Comparison of ENCODE assay signal across 9 cellular contexts in the genomic region with DNA sequence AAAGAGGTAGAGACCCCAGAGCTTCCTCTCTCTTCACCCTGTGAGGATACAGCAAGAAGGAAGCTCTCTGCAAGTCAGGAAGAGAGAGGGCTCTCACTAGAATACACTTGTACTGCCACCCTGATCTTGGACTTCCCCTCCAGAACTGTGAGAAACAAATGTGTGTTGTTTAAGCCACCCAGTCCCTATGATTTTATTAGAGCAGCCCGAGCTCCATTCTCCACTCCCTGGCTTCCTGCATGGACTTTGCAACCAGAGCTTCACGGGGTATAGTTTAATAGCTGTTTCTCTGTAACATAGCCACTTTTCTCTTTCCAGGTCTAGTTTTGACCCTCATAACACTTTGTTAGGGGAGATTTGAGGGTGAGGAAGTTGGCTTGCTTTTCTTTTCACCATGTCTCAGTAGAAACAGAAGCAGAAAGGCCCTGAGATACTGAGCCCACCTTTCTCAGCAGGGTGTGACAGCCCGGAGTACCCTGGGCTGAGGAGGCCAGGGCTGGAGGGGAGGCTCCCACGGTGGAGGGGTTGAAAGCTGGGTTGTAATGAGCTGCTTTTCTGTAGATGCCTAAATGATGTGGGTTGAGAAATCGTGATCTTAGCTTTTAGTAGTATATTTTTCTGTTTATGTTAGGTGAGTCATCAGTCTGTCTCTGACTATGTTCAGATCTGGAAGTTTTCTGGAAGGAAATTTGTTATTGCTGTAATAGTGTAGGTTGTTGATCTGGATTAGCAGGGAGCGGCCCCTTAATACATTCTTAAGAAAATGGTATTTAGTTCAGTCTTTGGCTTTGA.
DNase-seq lines count a peak whose midpoint lies in the region; ATAC-seq and TF ChIP-seq lines count a peak whose summit lies in the region.
"Had no signal": no experiment of that assay in that cellular context is flagged by ENCODE, and none has a peak within 500 bp of the region (broad histone marks: within the 10 kb centered on the region; RNA-seq: fewer than 3 reads in every experiment).

No MANE protein-coding gene starts in this region.

- no peak overlapping the region for H3K27ac ChIP-seq in CD8-positive, alpha-beta T cell (ENCODE audit: low read depth, low read length)
- H3K27ac ChIP-seq in osteoblast (ENCODE audit: low read depth, low read length): peak overlapping the region; percentile 89

- H3K4me3 ChIP-seq in CD8-positive, alpha-beta T cell (ENCODE audit: low read depth, low read length): no peak overlapping the region
- H3K4me3 ChIP-seq in osteoblast (ENCODE audit: insufficient read depth, low read length): no peak overlapping the region

- H3K4me1 Mint-ChIP-seq in CD8-positive, alpha-beta T cell (ENCODE audit: low read depth): no peaks in the 10 kb centered on the region

- peak overlapping the region; percentile 59 for H2AFZ ChIP-seq in osteoblast (ENCODE audit: low read length)

- H3K79me2 ChIP-seq in osteoblast (ENCODE audit: insufficient read depth, low read length): peaks cover 11% of the 10 kb centered on the region

- intact Hi-C loops in CD8-positive, alpha-beta T cell (cut with DNase I, micrococcal nuclease): no loop called here

- H3K9me3 ChIP-seq in CD8-positive, alpha-beta T cell (ENCODE audit: low read length): no peaks in the 10 kb centered on the region
- no peaks in the 10 kb centered on the region for H3K9me3 ChIP-seq in osteoblast (ENCODE audit: low read depth, low read length)

- no peak for ATAC-seq in CD8-positive, alpha-beta T cell
- ATAC-seq in GM21528 (IDR thresholded peaks at IDR 0.05; ENCODE audit: low FRiP score, unreplicated experiment) (no peak), GM18867 (IDR thresholded peaks at IDR 0.05; ENCODE audit: unreplicated experiment) (no peak)

- H3K36me3 Mint-ChIP-seq in CD8-positive, alpha-beta T cell: peaks cover 68% of the 10 kb centered on the region

- H3K36me3 ChIP-seq in CD8-positive, alpha-beta T cell (ENCODE audit: insufficient read depth, low read length): no peaks in the 10 kb centered on the region
- H3K36me3 ChIP-seq in osteoblast (ENCODE audit: insufficient read depth, low read length): no peaks in the 10 kb centered on the region

- peak overlapping the region; percentile 58 for H3K27ac Mint-ChIP-seq in CD8-positive, alpha-beta T cell

- no peak for TF ChIP-seq CTCF in CD8-positive, alpha-beta T cell (IDR thresholded peaks at IDR 0.05)
- no peak for TF ChIP-seq CTCF in osteoblast (IDR thresholded peaks at IDR 0.05; ENCODE audit: extremely low read depth, low read depth, low read length)

- POLR2A ChIA-PET in CD8-positive, alpha-beta T cell (lab: Charles Lee): no interaction called here

- no peaks in the 10 kb centered on the region for H3K4me1 ChIP-seq in CD8-positive, alpha-beta T cell (ENCODE audit: insufficient read depth, low read length)
- H3K4me1 ChIP-seq in osteoblast (ENCODE audit: insufficient read depth, low read length): peaks cover 53% of the 10 kb centered on the region

- no peaks in the 10 kb centered on the region for H4K20me1 ChIP-seq in osteoblast (ENCODE audit: insufficient read depth, low read length)

- H3K4me3 Mint-ChIP-seq in CD8-positive, alpha-beta T cell: no peak overlapping the region

- CTCF ChIA-PET in CD8-positive, alpha-beta T cell (lab: Charles Lee): interaction anchor here (1.2 kb wide), 1 partner anchor 17 kb away, joined by 4 read pairs; no protein-coding TSS in a partner anchor

- H3K27me3 ChIP-seq in CD8-positive, alpha-beta T cell (ENCODE audit: insufficient read depth, low read length): no peaks in the 10 kb centered on the region
- H3K27me3 ChIP-seq in osteoblast (ENCODE audit: insufficient read depth, low read length): no peaks in the 10 kb centered on the region

- DNase-seq in CD8-positive, alpha-beta T cell: no peak
- DNase-seq in HuH-7 (ENCODE audit: low spot score) (peak; percentile 26), dedifferentiated amniotic fluid mesenchymal stem cell (ENCODE audit: extremely low spot score) (peak; percentile 77), osteoblast (ENCODE audit: insufficient read length, low spot score, missing footprints) (no peak), NCI-H2029 (lab: John Stamatoyannopoulos, UW) (no peak)
- no peak for DNase-seq in stimulated activated CD4-positive, alpha-beta T cell treated with anti-CD3 and anti-CD28 coated beads, Interleukin-4, amount 100 ng/mL, for 1 hour
- DNase-seq: T-helper 9 cell had no signal

- H3K9me3 Mint-ChIP-seq in CD8-positive, alpha-beta T cell: no peaks in the 10 kb centered on the region

- H3K27me3 Mint-ChIP-seq in CD8-positive, alpha-beta T cell (ENCODE audit: low read depth): no peaks in the 10 kb centered on the region

- peak overlapping the region; percentile 56 for H3K4me2 ChIP-seq in osteoblast (ENCODE audit: insufficient read depth, low read length)

Comparison
In these comparisons a context has a peak if more than half of its experiments do, and no peak if none do; other contexts are left out.
1. DNase-seq: peak in HuH-7 (single experiment) and dedifferentiated amniotic fluid mesenchymal stem cell (single experiment); none in CD8-positive, alpha-beta T cell (0 of 7), osteoblast (single experiment), stimulated activated CD4-positive, alpha-beta T cell treated with anti-CD3 and anti-CD28 coated beads, Interleukin-4, amount 100 ng/mL, for 1 hour (single experiment) and NCI-H2029 (single experiment).